In genomic region chr15:52308446-52309153, GRCh38 we compare ENCODE assay signal across 11 cellular contexts. TPM values are rescaled to one million over a fixed set of nuclear protein-coding genes. Genes with fewer than 3 reads are reported as not detected.
DNase-seq lines count a peak whose midpoint lies in the region; ATAC-seq and TF ChIP-seq lines count a peak whose summit lies in the region.
"Had no signal": no experiment of that assay in that cellular context is flagged by ENCODE, and none has a peak within 500 bp of the region (broad histone marks: within the 10 kb centered on the region; RNA-seq: fewer than 3 reads in every experiment).

No MANE protein-coding gene starts in this region.

- peak overlapping the region; percentile 28; the same call in 1 of the 2 replicates for H3K27ac ChIP-seq in DOHH2 (ENCODE audit: low read depth, low read length)
- H3K27ac ChIP-seq in OCI-LY1 (ENCODE audit: low read depth, low read length, poor library complexity, severe bottlenecking), result no peak overlapping the region
- H3K27ac ChIP-seq in esophagus squamous epithelium, result no peak overlapping the region
- H3K27ac ChIP-seq: stomach had no signal

- peaks cover 8 to 37% (median 31%) of the 10 kb centered on the region in 3 donors for H3K36me3 Mint-ChIP-seq in naive thymus-derived CD8-positive, alpha-beta T cell

- ATAC-seq in GM19328 (IDR thresholded peaks at IDR 0.05; ENCODE audit: unreplicated experiment), result peak; percentile 72
- ATAC-seq in HG02870 (IDR thresholded peaks at IDR 0.05; ENCODE audit: unreplicated experiment), result peak; percentile 73
- no peak for ATAC-seq in naive thymus-derived CD8-positive, alpha-beta T cell

- H3K4me3 ChIP-seq in DOHH2 (ENCODE audit: low read length) (peak overlapping the region; percentile 43), OCI-LY1 (ENCODE audit: low read depth, low read length, poor library complexity, severe bottlenecking) (no peak overlapping the region), esophagus squamous epithelium (no peak overlapping the region)
- H3K4me3 ChIP-seq: stomach had no signal

- intact Hi-C loops in esophagus squamous epithelium (cut with DNase I), result no loop called here

- WGBS in esophagus squamous epithelium, 2 donors, result 85 to 89% methylated on average over 7 to 8 of the region's 8 CpGs

- H3K4me1 Mint-ChIP-seq in naive thymus-derived CD8-positive, alpha-beta T cell, result peaks cover 0 to 8% (median 5%) of the 10 kb centered on the region in 4 donors

- H3K9me3 Mint-ChIP-seq in naive thymus-derived CD8-positive, alpha-beta T cell, result no peaks in the 10 kb centered on the region

- no peaks in the 10 kb centered on the region for H3K9me2 ChIP-seq in DOHH2 (replicated peaks; ENCODE audit: control insufficient read depth, low read length)
- no peaks in the 10 kb centered on the region for H3K9me2 ChIP-seq in OCI-LY1 (ENCODE audit: low read depth, low read length)

- H3K4me3 Mint-ChIP-seq in naive thymus-derived CD8-positive, alpha-beta T cell, result no peak overlapping the region

- H3F3A ChIP-seq in DOHH2 (ENCODE audit: control insufficient read depth, insufficient read depth) (peaks cover 2% of the 10 kb centered on the region; the same call in 1 of the 2 replicates), OCI-LY1 (ENCODE audit: insufficient read depth, low read length) (no peaks in the 10 kb centered on the region)

- H3K27me3 ChIP-seq in DOHH2 (ENCODE audit: control insufficient read depth, low read length), result no peaks in the 10 kb centered on the region
- H3K27me3 ChIP-seq in OCI-LY1 (ENCODE audit: insufficient read depth, low read length), result no peaks in the 10 kb centered on the region
- H3K27me3 ChIP-seq in esophagus squamous epithelium, result no peaks in the 10 kb centered on the region
- H3K27me3 ChIP-seq: stomach had no signal

- DNase-seq in esophagus squamous epithelium (lab: John Stamatoyannopoulos, UW), result no peak
- no peak for DNase-seq in SIG-M5 (lab: John Stamatoyannopoulos, UW)
- DNase-seq in EL, result no peak
- no peak for DNase-seq in naive thymus-derived CD8-positive, alpha-beta T cell
- DNase-seq: activated CD4-positive, alpha-beta T cell treated with anti-CD3 and anti-CD28 coated beads for 4 hours; kidney glomerular epithelial cell; stomach had no signal

- H3K4me1 ChIP-seq in DOHH2 (ENCODE audit: control insufficient read depth, low read length), result peaks cover 23% of the 10 kb centered on the region
- H3K4me1 ChIP-seq in OCI-LY1 (ENCODE audit: insufficient read depth, low read length, severe bottlenecking), result peaks cover 17% of the 10 kb centered on the region
- H3K4me1 ChIP-seq in esophagus squamous epithelium, result no peaks in the 10 kb centered on the region
- H3K4me1 ChIP-seq: stomach had no signal

- H3K27me3 Mint-ChIP-seq in naive thymus-derived CD8-positive, alpha-beta T cell, result no peaks in the 10 kb centered on the region

- no peaks in the 10 kb centered on the region for H3K79me2 ChIP-seq in DOHH2 (ENCODE audit: control insufficient read depth, low read length)
- no peaks in the 10 kb centered on the region for H3K79me2 ChIP-seq in OCI-LY1 (ENCODE audit: insufficient read depth, low read length)

- H4K20me1 ChIP-seq in DOHH2 (ENCODE audit: control insufficient read depth, insufficient read depth, low read depth, low read length) (no peaks in the 10 kb centered on the region), OCI-LY1 (ENCODE audit: insufficient read depth, low read length) (no peaks in the 10 kb centered on the region)

- TF ChIP-seq POLR2A in esophagus squamous epithelium (IDR thresholded peaks at IDR 0.05), result no peak

- no peak for TF ChIP-seq CTCF in DOHH2 (IDR thresholded peaks at IDR 0.05; ENCODE audit: low read depth, low read length, poor library complexity, severe bottlenecking)
- TF ChIP-seq CTCF in OCI-LY1 (IDR thresholded peaks at IDR 0.05; ENCODE audit: low read length), result no peak
- TF ChIP-seq CTCF in esophagus squamous epithelium (IDR thresholded peaks at IDR 0.05), result no peak

- peak overlapping the region; percentile 54 for H3K4me2 ChIP-seq in DOHH2 (ENCODE audit: low read length)
- peak overlapping the region; percentile 23; the same call in 1 of the 2 replicates for H3K4me2 ChIP-seq in OCI-LY1 (ENCODE audit: low read length)

- POLR2A ChIA-PET in naive thymus-derived CD8-positive, alpha-beta T cell (lab: Charles Lee), result interaction anchor here (0.6 kb wide), 1 partner anchor 139 kb away, joined by 4 read pairs; no protein-coding TSS in a partner anchor

- H3K27ac Mint-ChIP-seq in naive thymus-derived CD8-positive, alpha-beta T cell, result no peak overlapping the region

- H3K9ac ChIP-seq in OCI-LY1 (ENCODE audit: low read length), result no peak overlapping the region; the same call in 1 of the 2 replicates

- H3K36me3 ChIP-seq in DOHH2 (ENCODE audit: control insufficient read depth, low read length) (peaks cover 7% of the 10 kb centered on the region; the same call in 1 of the 2 replicates), OCI-LY1 (ENCODE audit: insufficient read depth, low read length) (peaks cover 11% of the 10 kb centered on the region; the same call in 1 of the 2 replicates), esophagus squamous epithelium (peaks cover 0 to 44% (median 2%) of the 10 kb centered on the region in 3 donors)

- no peaks in the 10 kb centered on the region for H3K9me3 ChIP-seq in DOHH2 (ENCODE audit: control insufficient read depth, insufficient read depth, low read length)
- no peaks in the 10 kb centered on the region for H3K9me3 ChIP-seq in OCI-LY1 (ENCODE audit: low read length)
- H3K9me3 ChIP-seq in esophagus squamous epithelium, result no peaks in the 10 kb centered on the region
- H3K9me3 ChIP-seq: stomach had no signal

- H2AFZ ChIP-seq in OCI-LY1 (ENCODE audit: low read length), result no peak overlapping the region

RNA-seq across cellular contexts. Expression of gene MYO5C, which starts 13.0 kb away (rescaled TPM):
- 10 to 100 TPM; 17.8 to 25.5 (median 23.6) TPM for total RNA-seq in esophagus squamous epithelium
- under 1 TPM; 0.10 to 0.19 TPM for total RNA-seq in naive thymus-derived CD8-positive, alpha-beta T cell
- under 1 TPM; 0.13 to 0.51 (median 0.22) TPM for polyA plus RNA-seq in naive thymus-derived CD8-positive, alpha-beta T cell

Comparison
In these comparisons a context has a peak if more than half of its experiments do, and no peak if none do; other contexts are left out.
1. ATAC-seq: peak in GM19328 (single experiment) and HG02870 (single experiment); none in naive thymus-derived CD8-positive, alpha-beta T cell (0 of 2).
2. RNA of gene MYO5C, which starts 13.0 kb away (total RNA-seq): 17.8 to 25.5 TPM in esophagus squamous epithelium; 0.10 to 0.19 TPM in naive thymus-derived CD8-positive, alpha-beta T cell; every median in the first group is over 10 times any median in the second.